ENCODE assay signal across 8 cellular contexts in genomic region chr16:88700636-88701482, GRCh38. TPM values are rescaled to one million over a fixed set of nuclear protein-coding genes. Genes with fewer than 3 reads are reported as not detected.
DNase-seq lines count a peak whose midpoint lies in the region; ATAC-seq, FAIRE-seq and TF ChIP-seq lines count a peak whose summit lies in the region.

No MANE protein-coding gene starts in this region.

- peak overlapping the region; percentile 90 to 99 (median 94) for H3K4me3 Mint-ChIP-seq in T-cell

- peak; percentile 44 for ATAC-seq in GM18873 (IDR thresholded peaks at IDR 0.05; ENCODE audit: low FRiP score, unreplicated experiment)
- peak; percentile 49 for ATAC-seq in HG03108 (IDR thresholded peaks at IDR 0.05; ENCODE audit: unreplicated experiment)
- ATAC-seq in T-cell (replicated peaks in 1 of 4), result peak; percentile 75 to 78 (median 76)

- no peak overlapping the region for H3K9ac ChIP-seq in adipocyte (ENCODE audit: low read length)
- H3K9ac ChIP-seq in kidney (ENCODE audit: low read length in 2 of 2), result no peak overlapping the region

- DNase-seq in T-cell (peak; percentile 89 to 99 (median 96)), adipocyte (ENCODE audit: low read depth) (peak; percentile 66), kidney (peak; percentile 98), NCI-H2196 (lab: John Stamatoyannopoulos, UW; ENCODE audit: unreplicated experiment) (no peak), middle frontal gyrus (ENCODE audit: extremely low spot score, low spot score) (no peak)
- peak; percentile 93 for DNase-seq in stimulated activated CD4-positive, alpha-beta T cell treated with anti-CD3 and anti-CD28 coated beads, Interleukin-4, amount 100 ng/mL, for 1 hour

- no peaks in the 10 kb centered on the region for H3K9me3 Mint-ChIP-seq in T-cell

- H3K9me3 ChIP-seq in adipocyte (ENCODE audit: control insufficient read depth, low read length) (no peaks in the 10 kb centered on the region), kidney (ENCODE audit: control insufficient read depth in 1 of 2, low read length in 2 of 2) (no peaks in the 10 kb centered on the region)

- H3K4me3 ChIP-seq in adipocyte (ENCODE audit: low read length) (no peak overlapping the region), kidney (ENCODE audit: low read length in 2 of 2) (no peak overlapping the region)

- H3K36me3 ChIP-seq in adipocyte (ENCODE audit: control insufficient read depth, insufficient read depth, low read length, severe bottlenecking) (peaks cover 29% of the 10 kb centered on the region), kidney (ENCODE audit: control insufficient read depth in 1 of 2, insufficient read depth in 2 of 2, low read length in 2 of 2) (peaks cover 3 to 4% of the 10 kb centered on the region in 2 donors)

- no peak for TF ChIP-seq CTCF in kidney (IDR thresholded peaks at IDR 0.05; ENCODE audit: borderline replicate concordance, extremely low read depth, insufficient read depth)

- H3K27ac Mint-ChIP-seq in T-cell, result peak overlapping the region; percentile 97

- H3K27me3 Mint-ChIP-seq in T-cell, result no peaks in the 10 kb centered on the region

- CTCF ChIA-PET in T-cell (lab: Charles Lee), result interaction anchor here (0.5 to 1.3 kb wide), 2 partner anchors 16 to 37 kb away, joined by 3 read pairs; no protein-coding TSS in a partner anchor

- no peaks in the 10 kb centered on the region for H3K27me3 ChIP-seq in adipocyte (replicated peaks; ENCODE audit: control insufficient read depth, insufficient read depth, low read length)

- H3K36me3 Mint-ChIP-seq in T-cell, result peaks cover 18% of the 10 kb centered on the region

- POLR2A ChIA-PET in T-cell (lab: Charles Lee), result interaction anchor here in 1 of 2 donors (0.9 kb wide), 1 partner anchor 13 kb away, joined by 4 read pairs; no protein-coding TSS in a partner anchor

- H3K4me1 ChIP-seq in adipocyte (ENCODE audit: control insufficient read depth, insufficient read depth, low read length) (peaks cover 11% of the 10 kb centered on the region), kidney (ENCODE audit: control insufficient read depth in 1 of 2, insufficient read depth in 1 of 2, low read depth in 1 of 2, low read length in 2 of 2) (peaks cover 7 to 33% of the 10 kb centered on the region in 2 donors)

- H3K27ac ChIP-seq in kidney (ENCODE audit: low read depth in 2 of 2, low read length in 2 of 2), result peak overlapping the region; percentile 49 to 65

- peaks cover 67 to 71% (median 68%) of the 10 kb centered on the region in 3 donors for H3K4me1 Mint-ChIP-seq in T-cell

- intact Hi-C loops in kidney (cut with DNase I), result no loop called here

- no peak for FAIRE-seq in kidney (lab: Jason Lieb, UNC)

RNA-seq across cellular contexts. Expression of gene RNF166, which starts 5.3 kb away (rescaled TPM):
- total RNA-seq in T-cell (100 to 1,000 TPM; 246 to 369 (median 264) TPM), kidney (31.4 TPM)
- polyA plus RNA-seq in kidney (ENCODE audit: insufficient read depth, low read depth, low replicate concordance), result 16.3 TPM

RNA-seq across cellular contexts. Expression of gene CTU2, which starts 5.4 kb away (rescaled TPM):
- 10 to 100 TPM; 30.1 to 39.5 (median 38.6) TPM for total RNA-seq in T-cell
- 18.8 TPM for total RNA-seq in kidney
- polyA plus RNA-seq in kidney (ENCODE audit: insufficient read depth, low read depth, low replicate concordance), result 11.1 TPM

RNA-seq across cellular contexts. Expression of gene SNAI3, which starts 14.6 kb away (rescaled TPM):
- total RNA-seq in T-cell (10 to 100 TPM in 3 of 5 donors, 1 to 10 TPM in 2; 5.2 to 20.4 (median 17.2) TPM), kidney (2.3 TPM)
- 0.75 TPM for polyA plus RNA-seq in kidney (ENCODE audit: insufficient read depth, low read depth, low replicate concordance)

RNA-seq across cellular contexts. Expression of gene MVD, which starts 38.0 kb away (rescaled TPM):
- total RNA-seq in T-cell (10 to 100 TPM; 52.3 to 81.4 (median 63.4) TPM), kidney (35.4 TPM)
- 48.9 TPM for polyA plus RNA-seq in kidney (ENCODE audit: insufficient read depth, low read depth, low replicate concordance)

RNA-seq across cellular contexts. Expression of gene CYBA, which starts 50.0 kb away (rescaled TPM):
- 100 to 1,000 TPM; 271 to 456 (median 403) TPM for total RNA-seq in T-cell
- 395 TPM for total RNA-seq in kidney
- 263 TPM for polyA plus RNA-seq in kidney (ENCODE audit: insufficient read depth, low read depth, low replicate concordance)

Comparison
In these comparisons a context has a peak if more than half of its experiments do, and no peak if none do; other contexts are left out.
1. DNase-seq: peak in T-cell (34 of 34), adipocyte (single experiment), kidney (single experiment) and stimulated activated CD4-positive, alpha-beta T cell treated with anti-CD3 and anti-CD28 coated beads, Interleukin-4, amount 100 ng/mL, for 1 hour (single experiment); none in NCI-H2196 (single experiment) and middle frontal gyrus (single experiment).
2. Peak in every context shown above with its lines, with median percentiles within 50 percentile points of each other: ATAC-seq.